ENCODE assay signal across 12 cellular contexts in the genomic region with DNA sequence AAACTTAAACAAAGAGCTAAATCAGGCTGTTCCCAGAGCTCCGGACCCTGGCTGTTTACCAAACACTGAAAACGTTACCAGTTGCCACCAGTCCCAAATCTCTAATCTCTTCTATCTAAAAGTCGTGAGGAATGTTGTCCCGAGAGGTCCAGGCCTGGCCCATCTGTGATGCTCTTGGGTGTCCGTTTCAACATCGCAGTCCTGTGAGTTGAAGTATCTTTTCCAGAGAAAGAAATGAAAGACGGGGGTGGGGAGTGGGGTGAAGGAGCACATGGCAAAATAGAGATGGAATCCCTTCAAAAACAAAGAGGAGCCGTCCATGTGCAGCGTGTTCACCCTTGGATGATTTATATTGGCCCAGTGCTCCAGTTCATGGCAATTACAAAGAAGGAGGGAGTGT.
DNase-seq lines count a peak whose midpoint lies in the region; ATAC-seq and TF ChIP-seq lines count a peak whose summit lies in the region.
"Had no signal": no experiment of that assay in that cellular context is flagged by ENCODE, and none has a peak within 500 bp of the region (broad histone marks: within the 10 kb centered on the region; RNA-seq: fewer than 3 reads in every experiment).

No MANE protein-coding gene starts in this region.

- H3K36me3 Mint-ChIP-seq in activated CD8-positive, alpha-beta T cell treated with anti-CD3 and anti-CD28 coated beads, Interleukin-2, amount 10 ng/mL, durations not matched to agents 7 days and 5 days (ENCODE audit: low read depth), result no peaks in the 10 kb centered on the region
- H3K36me3 Mint-ChIP-seq: activated naive CD4-positive, alpha-beta T cell treated with anti-CD3 and anti-CD28 coated beads, Interleukin-2, amount 50 U/mL, for 72 hours; IgD-negative memory B cell had no signal

- H3K4me3 Mint-ChIP-seq in activated CD8-positive, alpha-beta T cell treated with anti-CD3 and anti-CD28 coated beads, Interleukin-2, amount 10 ng/mL, durations not matched to agents 7 days and 5 days, result no peak overlapping the region
- H3K4me3 Mint-ChIP-seq: IgD-negative memory B cell had no signal

- WGBS in adrenal gland, 4 donors, result 30 to 43% (median 36%) methylated on average over 9 of the region's 9 CpGs
- WGBS in right cardiac atrium, result 43% methylated on average over 9 of the region's 9 CpGs
- 32 to 58% methylated on average over 9 of the region's 9 CpGs for WGBS in sigmoid colon, 2 donors

- DNase-seq in adrenal gland (peak in 1 of 7 donors; percentile 42), right cardiac atrium (no peak), sigmoid colon (peak; percentile 52), gastrocnemius medialis (no peak), DMS153 treated with DMSO at 0.1 percent for 48 hours (lab: John Stamatoyannopoulos, UW; ENCODE audit: unreplicated experiment) (no peak)
- DNase-seq in activated CD8-positive, alpha-beta T cell treated with anti-CD3 and anti-CD28 coated beads, Interleukin-2, amount 10 ng/mL, durations not matched to agents 7 days and 5 days, result no peak
- DNase-seq: T1000 had no signal

- peaks cover 13% of the 10 kb centered on the region; the same call in 1 of the 2 replicates for H3K36me3 ChIP-seq in BLaER1
- H3K36me3 ChIP-seq in adrenal gland (replicated peaks in 1 of 2), result no peaks in the 10 kb centered on the region
- no peaks in the 10 kb centered on the region for H3K36me3 ChIP-seq in sigmoid colon
- no peaks in the 10 kb centered on the region for H3K36me3 ChIP-seq in gastrocnemius medialis

- TF ChIP-seq POLR2A in adrenal gland (IDR thresholded peaks at IDR 0.05), result peak in 1 of 2 donors; percentile 4
- no peak for TF ChIP-seq POLR2A in sigmoid colon (IDR thresholded peaks at IDR 0.05)
- no peak for TF ChIP-seq POLR2A in gastrocnemius medialis (IDR thresholded peaks at IDR 0.05)

- H3K4me3 ChIP-seq in BLaER1 (peak overlapping the region; percentile 57; the same call in 1 of the 2 replicates), adrenal gland (no peak overlapping the region), right cardiac atrium (ENCODE audit: low read length) (no peak overlapping the region), sigmoid colon (no peak overlapping the region), gastrocnemius medialis (no peak overlapping the region)
- H3K4me3 ChIP-seq: PC-9 had no signal

- peak overlapping the region; percentile 95 for H3K4me2 ChIP-seq in BLaER1

- peaks cover 11% of the 10 kb centered on the region for H3K27me3 Mint-ChIP-seq in activated CD8-positive, alpha-beta T cell treated with anti-CD3 and anti-CD28 coated beads, Interleukin-2, amount 10 ng/mL, durations not matched to agents 7 days and 5 days (ENCODE audit: low read depth)

- H3K9ac ChIP-seq in BLaER1, result peak overlapping the region; percentile 81

- H3K4me1 Mint-ChIP-seq in activated CD8-positive, alpha-beta T cell treated with anti-CD3 and anti-CD28 coated beads, Interleukin-2, amount 10 ng/mL, durations not matched to agents 7 days and 5 days (ENCODE audit: low read depth), result peaks cover 35% of the 10 kb centered on the region

- H3K27me3 ChIP-seq in BLaER1 (no peaks in the 10 kb centered on the region), adrenal gland (no peaks in the 10 kb centered on the region), right cardiac atrium (ENCODE audit: control insufficient read depth, insufficient read depth) (no peaks in the 10 kb centered on the region), sigmoid colon (no peaks in the 10 kb centered on the region), gastrocnemius medialis (no peaks in the 10 kb centered on the region)

- H3K9me3 Mint-ChIP-seq in activated CD8-positive, alpha-beta T cell treated with anti-CD3 and anti-CD28 coated beads, Interleukin-2, amount 10 ng/mL, durations not matched to agents 7 days and 5 days (ENCODE audit: insufficient read depth), result no peaks in the 10 kb centered on the region
- H3K9me3 Mint-ChIP-seq: activated naive CD4-positive, alpha-beta T cell treated with anti-CD3 and anti-CD28 coated beads, Interleukin-2, amount 50 U/mL, for 72 hours; IgD-negative memory B cell had no signal

- no peak overlapping the region for H3K27ac Mint-ChIP-seq in activated CD8-positive, alpha-beta T cell treated with anti-CD3 and anti-CD28 coated beads, Interleukin-2, amount 10 ng/mL, durations not matched to agents 7 days and 5 days
- H3K27ac Mint-ChIP-seq: activated naive CD4-positive, alpha-beta T cell treated with anti-CD3 and anti-CD28 coated beads, Interleukin-2, amount 50 U/mL, for 72 hours had no signal

- CTCF ChIA-PET in activated CD8-positive, alpha-beta T cell treated with anti-CD3 and anti-CD28 coated beads, Interleukin-2, amount 10 ng/mL, durations not matched to agents 7 days and 5 days (lab: Charles Lee), result no interaction called here

- H3K9me3 ChIP-seq in BLaER1, result no peaks in the 10 kb centered on the region
- H3K9me3 ChIP-seq in adrenal gland (replicated peaks in 1 of 3), result no peaks in the 10 kb centered on the region
- H3K9me3 ChIP-seq in right cardiac atrium (ENCODE audit: control insufficient read depth, low read length), result no peaks in the 10 kb centered on the region
- no peaks in the 10 kb centered on the region for H3K9me3 ChIP-seq in sigmoid colon
- no peaks in the 10 kb centered on the region for H3K9me3 ChIP-seq in gastrocnemius medialis

- POLR2A ChIA-PET in activated CD8-positive, alpha-beta T cell treated with anti-CD3 and anti-CD28 coated beads, Interleukin-2, amount 10 ng/mL, durations not matched to agents 7 days and 5 days (lab: Charles Lee), result no interaction called here

- H3K4me1 ChIP-seq in BLaER1, result peaks cover 96% of the 10 kb centered on the region
- peaks cover 20 to 29% of the 10 kb centered on the region in 2 donors for H3K4me1 ChIP-seq in adrenal gland (replicated peaks in 1 of 2)
- H3K4me1 ChIP-seq in right cardiac atrium (ENCODE audit: control insufficient read depth, insufficient read depth, low read length), result peaks cover 24% of the 10 kb centered on the region
- peaks cover 0 to 30% (median 21%) of the 10 kb centered on the region in 4 donors for H3K4me1 ChIP-seq in sigmoid colon
- H3K4me1 ChIP-seq in gastrocnemius medialis, result peaks cover 20 to 32% of the 10 kb centered on the region in 2 donors

- intact Hi-C loops in adrenal gland (cut with DNase I), result no loop called here
- intact Hi-C loops in right cardiac atrium (cut with DNase I), result no loop called here
- intact Hi-C loops in sigmoid colon (cut with DNase I), result no loop called here
- intact Hi-C loops in gastrocnemius medialis (cut with DNase I; ENCODE audit: low total_unique reads), result no loop called here

- H3K27ac ChIP-seq in BLaER1 (peak overlapping the region; percentile 92), adrenal gland (peak overlapping the region in 4 of 5 donors; percentile 50 to 76 (median 58)), right cardiac atrium (ENCODE audit: low read length) (peak overlapping the region; percentile 78), sigmoid colon (peak overlapping the region; percentile 46 to 66 (median 57)), gastrocnemius medialis (no peak overlapping the region)

- no peaks in the 10 kb centered on the region for H4K20me1 ChIP-seq in BLaER1

- ATAC-seq in right cardiac atrium (no peak), GM18873 (IDR thresholded peaks at IDR 0.05; ENCODE audit: low FRiP score, unreplicated experiment) (no peak), gastrocnemius medialis (no peak)
- ATAC-seq in activated CD8-positive, alpha-beta T cell treated with anti-CD3 and anti-CD28 coated beads, Interleukin-2, amount 10 ng/mL, durations not matched to agents 7 days and 5 days, result no peak
- ATAC-seq: activated naive CD4-positive, alpha-beta T cell treated with anti-CD3 and anti-CD28 coated beads, Interleukin-2, amount 50 U/mL, for 72 hours had no signal

- no peak for TF ChIP-seq CTCF in adrenal gland (IDR thresholded peaks at IDR 0.05)
- TF ChIP-seq CTCF in sigmoid colon (IDR thresholded peaks at IDR 0.05), result no peak
- no peak for TF ChIP-seq CTCF in gastrocnemius medialis (IDR thresholded peaks at IDR 0.05 in 4 of 5, conservative IDR thresholded peaks at IDR 0.05 in 1 of 5)

- no peak for TF ChIP-seq EP300 in sigmoid colon (IDR thresholded peaks at IDR 0.05)

- in situ Hi-C loops in gastrocnemius medialis (cut with MboI; ENCODE audit: low sequenced_read_pairs in 4 of 4), result no loop called here

Comparison
In these comparisons a context has a peak if more than half of its experiments do, and no peak if none do; other contexts are left out.
1. H3K27ac ChIP-seq: peak in BLaER1 (single experiment), adrenal gland (4 of 5), right cardiac atrium (single experiment) and sigmoid colon (4 of 4); none in gastrocnemius medialis (0 of 4).